Comparison of ENCODE assay signal across 8 cellular contexts in the genomic region with DNA sequence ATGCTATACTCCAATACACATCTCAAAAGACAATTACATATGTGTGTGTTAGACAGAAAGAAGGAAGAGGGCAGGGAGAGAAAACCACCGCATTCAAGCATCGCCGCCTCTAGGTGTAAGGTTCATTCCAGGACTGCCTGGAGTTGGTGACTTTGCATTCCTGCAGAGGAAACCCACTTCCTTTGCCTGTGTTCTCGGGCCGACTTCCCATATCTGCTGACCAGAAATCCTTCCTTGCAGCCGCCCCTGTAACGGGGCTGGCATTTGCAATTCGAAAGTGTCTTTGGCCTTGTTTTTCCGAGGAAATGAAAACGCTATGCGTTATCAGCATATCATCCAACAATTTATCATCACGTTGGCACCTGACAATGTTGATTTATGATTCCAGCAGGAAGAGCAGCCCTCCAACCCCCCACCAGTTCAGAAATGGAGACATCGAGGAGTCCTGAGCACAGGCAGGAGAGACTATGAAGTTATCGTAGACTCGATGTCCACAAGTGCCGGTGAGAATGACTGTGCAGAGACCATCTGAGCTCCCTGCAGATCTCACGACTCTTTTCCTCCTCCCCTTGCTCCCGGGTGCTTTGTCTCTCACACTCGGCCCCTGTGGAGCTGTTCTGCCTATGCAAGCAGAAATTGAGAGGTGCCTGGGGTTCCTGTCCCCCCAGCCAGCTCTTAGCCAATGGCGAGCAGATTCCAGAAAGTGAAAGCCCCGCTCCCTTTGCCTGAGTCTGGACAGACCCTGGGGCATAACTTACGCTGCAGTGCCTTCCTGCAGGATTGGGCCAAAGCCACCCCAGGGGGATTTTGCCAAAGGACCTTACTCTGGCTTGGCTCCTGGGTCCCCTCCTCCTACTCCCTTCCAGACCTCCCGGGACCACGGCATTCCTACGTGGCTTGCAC.
A peak's percentile ranks its signal among the peaks of the same experiment; 100 is the strongest.
DNase-seq lines count a peak whose midpoint lies in the region; ATAC-seq and TF ChIP-seq lines count a peak whose summit lies in the region.

No MANE protein-coding gene starts in this region.

- peak overlapping the region; percentile 46 to 68 (median 59) for H3K4me3 Mint-ChIP-seq in T-cell

- H3K9me3 Mint-ChIP-seq in T-cell, result no peaks in the 10 kb centered on the region

- DNase-seq in ELF-1 (ENCODE audit: low read depth, low spot score) (peak; percentile 59), T-cell (no peak), pons (ENCODE audit: low spot score) (peak; percentile 18), ecto neural progenitor cell (ENCODE audit: low spot score) (no peak)

- no peaks in the 10 kb centered on the region for H3K36me3 ChIP-seq in gastroesophageal sphincter

- H3K9me3 ChIP-seq in gastroesophageal sphincter, result no peaks in the 10 kb centered on the region

- no peaks in the 10 kb centered on the region for H3K27me3 Mint-ChIP-seq in T-cell

- WGBS in gastroesophageal sphincter (ENCODE audit: low coverage in 1 of 2), 2 donors, result 28 to 30% methylated on average over 16 to 17 of the region's 25 CpGs

- H3K36me3 Mint-ChIP-seq in T-cell, result no peaks in the 10 kb centered on the region

- TF ChIP-seq CTCF in gastroesophageal sphincter (IDR thresholded peaks at IDR 0.05), result no peak

- ATAC-seq in T-cell (replicated peaks in 1 of 4), result peak in 2 of 4 experiments; percentile 19 to 24
- peak; percentile 49 for ATAC-seq in gastroesophageal sphincter
- no peak for ATAC-seq in GM19395 (IDR thresholded peaks at IDR 0.05; ENCODE audit: unreplicated experiment)
- no peak for ATAC-seq in GM19023 (IDR thresholded peaks at IDR 0.05; ENCODE audit: unreplicated experiment)
- ATAC-seq in HG02840 (IDR thresholded peaks at IDR 0.05; ENCODE audit: low FRiP score, unreplicated experiment), result no peak

- no peaks in the 10 kb centered on the region for H3K27me3 ChIP-seq in gastroesophageal sphincter

- peak overlapping the region; percentile 37 to 41 for H3K27ac Mint-ChIP-seq in T-cell

- no peak for TF ChIP-seq POLR2A in gastroesophageal sphincter (IDR thresholded peaks at IDR 0.05)

- peak overlapping the region; percentile 7 to 36 for H3K4me3 ChIP-seq in gastroesophageal sphincter

- CTCF ChIA-PET in T-cell (lab: Charles Lee), result interaction anchor here (0.6 to 0.7 kb wide), 2 partner anchors 12 to 108 kb away, joined by 4 to 6 read pairs; no protein-coding TSS in a partner anchor

- peaks cover 0 to 10% (median 6%) of the 10 kb centered on the region in 3 donors for H3K4me1 ChIP-seq in gastroesophageal sphincter

- no peak for TF ChIP-seq EP300 in gastroesophageal sphincter (IDR thresholded peaks at IDR 0.05)

- H3K27ac ChIP-seq in gastroesophageal sphincter, result peak overlapping the region in 3 of 4 donors; percentile 63 to 64 (median 64)

- POLR2A ChIA-PET in T-cell (lab: Charles Lee), result no interaction called here

- peaks cover 12 to 14% (median 13%) of the 10 kb centered on the region in 3 donors for H3K4me1 Mint-ChIP-seq in T-cell

Comparison
In these comparisons a context has a peak if more than half of its experiments do, and no peak if none do; other contexts are left out.
1. DNase-seq: peak in ELF-1 (single experiment) and pons (single experiment); none in T-cell (0 of 34) and ecto neural progenitor cell (single experiment).